ENCODE assay signal across 8 cellular contexts in genomic region chr5:78527054-78527884, GRCh38.
A peak's percentile ranks its signal among the peaks of the same experiment; 100 is the strongest.
DNase-seq lines count a peak whose midpoint lies in the region; ATAC-seq and TF ChIP-seq lines count a peak whose summit lies in the region.

No MANE protein-coding gene starts in this region.

- DNase-seq in IMR-90 (peak; percentile 94), caudate nucleus (lab: John Stamatoyannopoulos, UW) (peak in 7 of 61 donors; percentile 6 to 29 (median 15)), left colon (peak in 1 of 2 donors; percentile 46), suprapubic skin (ENCODE audit: low spot score in 2 of 2) (peak in 1 of 2 donors; percentile 87), NCI-H1694 (lab: John Stamatoyannopoulos, UW) (no peak), NCI-H345 (lab: John Stamatoyannopoulos, UW) (no peak), middle frontal gyrus (ENCODE audit: extremely low spot score, low spot score) (no peak)
- no peak for DNase-seq in central memory CD4-positive, alpha-beta T cell

- H3K4me1 ChIP-seq in IMR-90 (ENCODE audit: control insufficient read depth, insufficient read depth, low read length) = peaks cover 31% of the 10 kb centered on the region
- H3K4me1 ChIP-seq in suprapubic skin = peaks cover 44% of the 10 kb centered on the region

- peak overlapping the region; percentile 21; the same call in 1 of the 2 replicates for H3K23ac ChIP-seq in IMR-90 (ENCODE audit: low read depth, low read length)

- H3K4me2 ChIP-seq in IMR-90 (ENCODE audit: low read depth, low read length) = peak overlapping the region; percentile 71

- 17% methylated on average over 1 of the region's 9 CpGs; no CpG with 5 or more reads in 1 of the 2 experiments for WGBS in IMR-90 (ENCODE audit: extremely low coverage in 2 of 2, insufficient read length in 1 of 2), 2 experiments
- WGBS in suprapubic skin = 25% methylated on average over 9 of the region's 9 CpGs

- intact Hi-C loops in IMR-90 (cut with micrococcal nuclease) (loop anchor here (5.0 kb wide), 1 partner anchor 120 kb away; the partner anchor contains the start of gene LHFPL2), left colon (cut with DNase I, micrococcal nuclease) (no loop called here)

- H2AK9ac ChIP-seq in IMR-90 (replicated peaks; ENCODE audit: low read depth, low read length, poor library complexity) = no peak overlapping the region

- peak overlapping the region; percentile 85; the same call in 1 of the 2 replicates for H3K18ac ChIP-seq in IMR-90 (ENCODE audit: low read depth, low read length)

- no peaks in the 10 kb centered on the region for H3K27me3 ChIP-seq in IMR-90 (ENCODE audit: control insufficient read depth, insufficient read depth, low read length)
- H3K27me3 ChIP-seq in suprapubic skin = no peaks in the 10 kb centered on the region

- peak overlapping the region; percentile 74 for H2AK5ac ChIP-seq in IMR-90 (ENCODE audit: low read depth, low read length)

- TF ChIP-seq POLR2A in IMR-90 (IDR thresholded peaks at IDR 0.05; ENCODE audit: low read depth, low read length) (peak; percentile 34), suprapubic skin (IDR thresholded peaks at IDR 0.05) (peak in 1 of 2 donors; percentile 11)

- H4K20me1 ChIP-seq in IMR-90 (ENCODE audit: insufficient read depth, low read length) = peaks cover 5% of the 10 kb centered on the region; the same call in 1 of the 2 replicates

- peak; percentile 36 for ATAC-seq in IMR-90 (ENCODE audit: low read depth)
- ATAC-seq in left colon = peak; percentile 16

- H2BK5ac ChIP-seq in IMR-90 (ENCODE audit: low read depth, low read length, poor library complexity, severe bottlenecking) = peak overlapping the region; percentile 87

- peak overlapping the region; percentile 89 for H3K14ac ChIP-seq in IMR-90 (replicated peaks; ENCODE audit: low read depth, low read length)

- in situ Hi-C loops in IMR-90 (cut with MboI; ENCODE audit: low sequenced_read_pairs) = no loop called here

- TF ChIP-seq CTCF in IMR-90 (conservative IDR thresholded peaks at IDR 0.05; ENCODE audit: low read depth, low read length) = no peak
- TF ChIP-seq CTCF in suprapubic skin (IDR thresholded peaks at IDR 0.05) = no peak

- H2BK15ac ChIP-seq in IMR-90 (ENCODE audit: low read depth, low read length) = peak overlapping the region; percentile 16; the same call in 2 of the 3 replicates

- no peak for TF ChIP-seq EP300 in suprapubic skin (IDR thresholded peaks at IDR 0.05)

- peaks cover 21 to 44% of the 10 kb centered on the region in 2 experiments; a peak in 3 of 4 replicates for H3K79me1 ChIP-seq in IMR-90 (ENCODE audit: low read depth in 1 of 2, low read length in 2 of 2)

- peak overlapping the region; percentile 13 for H3K56ac ChIP-seq in IMR-90 (ENCODE audit: extremely low read depth, insufficient read depth, low read length)

- POLR2A ChIA-PET in IMR-90 (lab: Charles Lee; ENCODE audit: unreplicated experiment) = interaction anchor here (0.6 to 0.7 kb wide), 4 partner anchors 19 to 232 kb away, joined by 3 to 8 read pairs (median 4); no protein-coding TSS in a partner anchor

- CTCF ChIA-PET in IMR-90 (lab: Yijun Ruan, JAX) = interaction anchor here (0.6 to 1.7 kb wide), 7 partner anchors 44 to 272 kb away, joined by 3 to 7 read pairs (median 4); no protein-coding TSS in a partner anchor

- H3K27ac ChIP-seq in IMR-90 (ENCODE audit: insufficient read depth, low read length) (peak overlapping the region; percentile 76; the same call in 1 of the 2 replicates), caudate nucleus (ENCODE audit: low read depth, low read length) (peak overlapping the region; percentile 61), suprapubic skin (peak overlapping the region; percentile 80)

- no TSS peak for BruUV-seq in IMR-90 (replicated peaks; lab: Mats Ljungman, UMichigan)

- H2BK20ac ChIP-seq in IMR-90 (ENCODE audit: low read depth, low read length) = peak overlapping the region; percentile 38; the same call in 1 of the 2 replicates

- H3K4ac ChIP-seq in IMR-90 (ENCODE audit: low read depth, low read length) = peak overlapping the region; percentile 44

- peak overlapping the region; percentile 6 to 55; a peak in 2 of 4 replicates for H4K8ac ChIP-seq in IMR-90 (ENCODE audit: low read depth in 2 of 2, low read length in 2 of 2)

- no peak for TF ChIP-seq RAD21 in IMR-90 (IDR thresholded peaks at IDR 0.05; ENCODE audit: low read length)

- peak overlapping the region; percentile 66 for H3K9ac ChIP-seq in IMR-90 (ENCODE audit: low read depth, low read length)

- no peak overlapping the region for H3K4me3 ChIP-seq in IMR-90 (ENCODE audit: insufficient read depth, low read depth, low read length)
- no peak overlapping the region for H3K4me3 ChIP-seq in suprapubic skin

- H2AFZ ChIP-seq in IMR-90 (replicated peaks; ENCODE audit: low read length, poor library complexity) = no peak overlapping the region

- dilution Hi-C loops in IMR-90 (cut with HindIII; ENCODE audit: low sequenced_read_pairs, unreplicated experiment) = no loop called here

- peak overlapping the region; percentile 63 for H2BK120ac ChIP-seq in IMR-90 (ENCODE audit: low read depth, low read length)

- H3K9me3 ChIP-seq in IMR-90 (ENCODE audit: control insufficient read depth, insufficient read depth, low read length) (no peaks in the 10 kb centered on the region), suprapubic skin (no peaks in the 10 kb centered on the region)

- H3K36me3 ChIP-seq in IMR-90 (ENCODE audit: control insufficient read depth, insufficient read depth, low read length) (peaks cover 5% of the 10 kb centered on the region; the same call in 1 of the 2 replicates), suprapubic skin (no peaks in the 10 kb centered on the region)

- peak overlapping the region; percentile 69 for H4K5ac ChIP-seq in IMR-90 (ENCODE audit: low read depth, low read length)

- H3K9me1 ChIP-seq in IMR-90 (ENCODE audit: insufficient read depth, low read length) = peaks cover 16% of the 10 kb centered on the region; the same call in 1 of the 2 replicates

- 0 out of 2 replicates have a peak overlapping the region, but pooled peaks have one; percentile 9 for H4K91ac ChIP-seq in IMR-90 (ENCODE audit: insufficient read depth, low read depth, low read length)

TF ChIP-seq in IMR-90, 13 proteins besides CTCF, POLR2A, EP300 and RAD21:
- TF ChIP-seq CHD1 (IDR thresholded peaks at IDR 0.05; ENCODE audit: low read depth, low read length) = no peak
- no peak for TF ChIP-seq ELK1 (IDR thresholded peaks at IDR 0.05; ENCODE audit: borderline replicate concordance, low read depth, low read length)
- TF ChIP-seq CEBPB (IDR thresholded peaks at IDR 0.05; ENCODE audit: low read depth, low read length) = peak; percentile 64; the same call in 1 of the 2 replicates
- TF ChIP-seq, protein P1, sequence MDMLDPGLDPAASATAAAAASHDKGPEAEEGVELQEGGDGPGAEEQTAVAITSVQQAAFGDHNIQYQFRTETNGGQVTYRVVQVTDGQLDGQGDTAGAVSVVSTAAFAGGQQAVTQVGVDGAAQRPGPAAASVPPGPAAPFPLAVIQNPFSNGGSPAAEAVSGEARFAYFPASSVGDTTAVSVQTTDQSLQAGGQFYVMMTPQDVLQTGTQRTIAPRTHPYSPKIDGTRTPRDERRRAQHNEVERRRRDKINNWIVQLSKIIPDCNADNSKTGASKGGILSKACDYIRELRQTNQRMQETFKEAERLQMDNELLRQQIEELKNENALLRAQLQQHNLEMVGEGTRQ (IDR thresholded peaks at IDR 0.05; ENCODE audit: low read depth, low read length) = no peak
- no peak for TF ChIP-seq RCOR1 (IDR thresholded peaks at IDR 0.05; ENCODE audit: insufficient replicate concordance, low read length)
- peak; percentile 95 for TF ChIP-seq NFE2L2 (IDR thresholded peaks at IDR 0.05; ENCODE audit: low read depth, low read length)
- peak; percentile 55; the same call in 1 of the 2 replicates for TF ChIP-seq BHLHE40 (IDR thresholded peaks at IDR 0.05; ENCODE audit: low read depth, low read length)
- TF ChIP-seq MAFK (IDR thresholded peaks at IDR 0.05; ENCODE audit: low read depth, low read length) = peak; percentile 81
- TF ChIP-seq FOS (IDR thresholded peaks at IDR 0.05; ENCODE audit: low read depth, low read length) = peak; percentile 52; the same call in 1 of the 2 replicates
- TF ChIP-seq SMC3 (IDR thresholded peaks at IDR 0.05; ENCODE audit: low read depth, low read length) = no peak
